In genomic region chr6:3799731-3800130, GRCh38 we compare ENCODE assay signal across 20 cellular contexts. TPM values are rescaled to one million over a fixed set of nuclear protein-coding genes. Genes with fewer than 3 reads are reported as not detected.
DNase-seq lines count a peak whose midpoint lies in the region; ATAC-seq and TF ChIP-seq lines count a peak whose summit lies in the region.
"Had no signal": no experiment of that assay in that cellular context is flagged by ENCODE, and none has a peak within 500 bp of the region (broad histone marks: within the 10 kb centered on the region; RNA-seq: fewer than 3 reads in every experiment).

No MANE protein-coding gene starts in this region.

- no peaks in the 10 kb centered on the region for H3K9me3 Mint-ChIP-seq in GM23338
- peaks cover 3% of the 10 kb centered on the region for H3K9me3 Mint-ChIP-seq in chondrocyte (ENCODE audit: low read depth)
- no peaks in the 10 kb centered on the region for H3K9me3 Mint-ChIP-seq in neural crest cell
- H3K9me3 Mint-ChIP-seq: CD4-positive, alpha-beta T cell had no signal

- H3K27me3 ChIP-seq in BLaER1, result no peaks in the 10 kb centered on the region
- H3K27me3 ChIP-seq in GM23338 (ENCODE audit: insufficient read depth), result no peaks in the 10 kb centered on the region
- H3K27me3 ChIP-seq in H7 (ENCODE audit: control insufficient read depth, insufficient read depth, low read length), result no peaks in the 10 kb centered on the region
- H3K27me3 ChIP-seq: BE2C had no signal

- H3K4me3 ChIP-seq in BLaER1 (no peak overlapping the region), GM23338 (no peak overlapping the region), H7 (ENCODE audit: insufficient read depth, low read depth, low read length) (no peak overlapping the region)

- TF ChIP-seq CTCF in GM23338 (conservative IDR thresholded peaks at IDR 0.05; ENCODE audit: low read depth in 2 of 2), result 0 out of 4 replicates have a peak, but pooled peaks of 1 of the 2 experiments have one; percentile 18
- no peak for TF ChIP-seq CTCF in chondrocyte (IDR thresholded peaks at IDR 0.05)
- no peak for TF ChIP-seq CTCF in neural crest cell (conservative IDR thresholded peaks at IDR 0.05)

- H3F3A ChIP-seq in GM23338 (replicated peaks; ENCODE audit: low read depth), result no peaks in the 10 kb centered on the region

- no peak overlapping the region; the same call in 1 of the 2 replicates for H2AFZ ChIP-seq in GM23338

- no peaks in the 10 kb centered on the region for H4K20me1 ChIP-seq in BLaER1
- H4K20me1 ChIP-seq in GM23338 (replicated peaks; ENCODE audit: insufficient read depth), result no peaks in the 10 kb centered on the region

- H3K36me3 ChIP-seq in BLaER1, result no peaks in the 10 kb centered on the region
- no peaks in the 10 kb centered on the region for H3K36me3 ChIP-seq in GM23338 (ENCODE audit: insufficient read depth)
- no peaks in the 10 kb centered on the region for H3K36me3 ChIP-seq in H7 (replicated peaks; ENCODE audit: control insufficient read depth, insufficient read depth, low read length)
- H3K36me3 ChIP-seq: BE2C had no signal

- no peak overlapping the region for H3K9ac ChIP-seq in BLaER1

- no peaks in the 10 kb centered on the region for H3K9me3 ChIP-seq in BLaER1
- H3K9me3 ChIP-seq: BE2C had no signal

- H3K4me1 ChIP-seq in BLaER1, result peaks cover 53% of the 10 kb centered on the region
- H3K4me1 ChIP-seq in GM23338 (ENCODE audit: insufficient read depth), result peaks cover 3% of the 10 kb centered on the region; the same call in 1 of the 2 replicates
- H3K4me1 ChIP-seq: BE2C had no signal

- H3K4me1 Mint-ChIP-seq in GM23338 (peaks cover 15% of the 10 kb centered on the region), chondrocyte (ENCODE audit: low read depth) (peaks cover 78% of the 10 kb centered on the region), neural crest cell (peaks cover 59% of the 10 kb centered on the region)

- no peaks in the 10 kb centered on the region for H3K79me2 ChIP-seq in GM23338 (replicated peaks; ENCODE audit: insufficient read depth)

- no peaks in the 10 kb centered on the region for H3K9me2 ChIP-seq in GM23338 (ENCODE audit: insufficient read depth)

- H3K4me3 Mint-ChIP-seq in GM23338, result no peak overlapping the region; the same call in 2 of the 3 replicates
- H3K4me3 Mint-ChIP-seq in chondrocyte (ENCODE audit: unreplicated experiment), result no peak overlapping the region
- no peak overlapping the region for H3K4me3 Mint-ChIP-seq in neural crest cell
- H3K4me3 Mint-ChIP-seq: CD4-positive, alpha-beta T cell had no signal

- H3K27ac ChIP-seq in BLaER1 (no peak overlapping the region), GM23338 (ENCODE audit: low read depth) (no peak overlapping the region)

- H3K27ac Mint-ChIP-seq in GM23338 (no peak overlapping the region), chondrocyte (ENCODE audit: unreplicated experiment) (peak overlapping the region; percentile 76), neural crest cell (ENCODE audit: unreplicated experiment) (peak overlapping the region; percentile 38)
- H3K27ac Mint-ChIP-seq: CD4-positive, alpha-beta T cell had no signal

- H3K4me2 ChIP-seq in BLaER1, result peak overlapping the region; percentile 65
- H3K4me2 ChIP-seq in GM23338, result no peak overlapping the region

- H3K27me3 Mint-ChIP-seq in GM23338 (ENCODE audit: insufficient read depth, low read depth, poor library complexity) (peaks cover 6% of the 10 kb centered on the region), chondrocyte (ENCODE audit: low read depth) (no peaks in the 10 kb centered on the region), neural crest cell (ENCODE audit: low read depth) (no peaks in the 10 kb centered on the region)

- H3K36me3 Mint-ChIP-seq in GM23338 (ENCODE audit: low read depth) (no peaks in the 10 kb centered on the region), chondrocyte (ENCODE audit: low read depth) (no peaks in the 10 kb centered on the region), neural crest cell (ENCODE audit: low read depth) (no peaks in the 10 kb centered on the region)

- peak; percentile 55 for ATAC-seq in GM23338

- no peak for DNase-seq in GM23338 (ENCODE audit: low spot score)
- DNase-seq in chondrocyte (ENCODE audit: low spot score), result no peak
- no peak for DNase-seq in neural crest cell (ENCODE audit: low read depth, low spot score)
- DNase-seq in H7, result no peak
- DNase-seq in NCI-H526 (lab: John Stamatoyannopoulos, UW), result no peak
- no peak for DNase-seq in NCI-H2171 treated with DMSO at 0.1 percent for 48 hours (lab: John Stamatoyannopoulos, UW)
- DNase-seq in COLO829 (ENCODE audit: low spot score), result no peak
- DNase-seq: BE2C; CD4-positive, alpha-beta T cell; DMS153; GOT3; Kasumi-1; NCI-H1694 treated with DMSO at 0.1 percent for 48 hours; NCI-H2081 treated with DMSO at 0.1 percent for 48 hours; NCI-H2227 treated with DMSO at 0.1 percent for 48 hours; NCI-H510A; OCI-M1; SHP77 had no signal

TF ChIP-seq in GM23338, 12 proteins besides CTCF, POLR2A, EP300 and RAD21 (continues in another document):
- no peak for TF ChIP-seq EZH2phosphoT487 (IDR thresholded peaks at IDR 0.05; ENCODE audit: unreplicated experiment)
- no peak for TF ChIP-seq STAT1 (IDR thresholded peaks at IDR 0.05; ENCODE audit: unreplicated experiment)
- TF ChIP-seq ZNF462 (CRISPR knock-in tag; IDR thresholded peaks at IDR 0.05), result no peak
- TF ChIP-seq ZNF331 (CRISPR knock-in tag; IDR thresholded peaks at IDR 0.05; ENCODE audit: low read depth), result no peak
- TF ChIP-seq NANOG (IDR thresholded peaks at IDR 0.05; ENCODE audit: borderline replicate concordance), result no peak

RNA-seq across cellular contexts. Expression of gene PXDC1, which starts 48.2 kb away (rescaled TPM):
- 1.7 and 1.8 TPM in 2 replicates for total RNA-seq in GM23338 (2014; rRNA removed; shearing (Covaris generic))
- 0.78 and 1.2 TPM in 2 replicates for polyA plus RNA-seq in GM23338 (2016; fragmentation: Nextera tagmentation; extraction: Ambion mirVana)
- 191 to 231 TPM (median 222 TPM) in 3 replicates for total RNA-seq in chondrocyte
- total RNA-seq in neural crest cell, result 4.8 and 5.4 TPM in 2 replicates
- total RNA-seq in H7 (2014; rRNA removed; shearing (Covaris generic)), result 1.4 and 4.1 TPM in 2 replicates

RNA-seq across cellular contexts. Expression of gene FAM50B, which starts 49.4 kb away (rescaled TPM):
- 4.3 and 4.4 TPM in 2 replicates for total RNA-seq in GM23338 (2014; rRNA removed; shearing (Covaris generic))
- 3.3 and 4.8 TPM in 2 replicates for polyA plus RNA-seq in GM23338 (2016; fragmentation: Nextera tagmentation; extraction: Ambion mirVana)
- total RNA-seq in chondrocyte (1.0 to 1.8 TPM (median 1.6 TPM) in 3 replicates), neural crest cell (2.5 and 2.9 TPM in 2 replicates)
- 3.5 and 4.0 TPM in 2 replicates for total RNA-seq in H7 (2014; rRNA removed; shearing (Covaris generic))
- total RNA-seq: G401 had no signal

Comparison
In these comparisons a context has a peak if more than half of its experiments do, and no peak if none do; other contexts are left out.
1. RNA of gene PXDC1, which starts 48.2 kb away (total RNA-seq): 191 to 231 TPM in chondrocyte; 4.8 to 5.4 TPM in neural crest cell, 1.7 to 1.8 TPM in GM23338 and 1.4 to 4.1 TPM in H7; every median in the first group is over 10 times any median in the second.